Comparison of ENCODE assay signal across 16 cellular contexts in genomic region chr6:115932481-115932880, GRCh38.
A peak's percentile ranks its signal among the peaks of the same experiment; 100 is the strongest.
DNase-seq lines count a peak whose midpoint lies in the region; ATAC-seq and TF ChIP-seq lines count a peak whose summit lies in the region.
"Had no signal": no experiment of that assay in that cellular context is flagged by ENCODE, and none has a peak within 500 bp of the region (broad histone marks: within the 10 kb centered on the region; RNA-seq: fewer than 3 reads in every experiment).

No MANE protein-coding gene starts in this region.

- H3K36me3 Mint-ChIP-seq in glutamatergic neuron (ENCODE audit: unreplicated experiment) = no peaks in the 10 kb centered on the region
- H3K36me3 Mint-ChIP-seq: CD8-positive, alpha-beta memory T cell; IgD-negative memory B cell had no signal

- H3K9me3 Mint-ChIP-seq in glutamatergic neuron (ENCODE audit: unreplicated experiment) = no peaks in the 10 kb centered on the region
- H3K9me3 Mint-ChIP-seq: activated naive CD8-positive, alpha-beta T cell treated with anti-CD3 and anti-CD28 coated beads, Interleukin-2, amount 50 U/mL, for 24 hours; IgD-negative memory B cell had no signal

- H3K4me3 Mint-ChIP-seq in glutamatergic neuron (ENCODE audit: unreplicated experiment) = no peak overlapping the region
- H3K4me3 Mint-ChIP-seq: activated CD8-positive, alpha-beta T cell treated with anti-CD3 and anti-CD28 coated beads, Interleukin-2, amount 10 ng/mL, durations not matched to agents 7 days and 5 days; activated naive CD8-positive, alpha-beta T cell treated with anti-CD3 and anti-CD28 coated beads, Interleukin-2, amount 50 U/mL, for 24 hours; CD8-positive, alpha-beta memory T cell; IgD-negative memory B cell had no signal

- H3K27me3 Mint-ChIP-seq in glutamatergic neuron (ENCODE audit: unreplicated experiment) = no peaks in the 10 kb centered on the region
- H3K27me3 Mint-ChIP-seq: activated naive CD8-positive, alpha-beta T cell treated with anti-CD3 and anti-CD28 coated beads, Interleukin-2, amount 50 U/mL, for 24 hours; IgD-negative memory B cell had no signal

- intact Hi-C loops in Right ventricle myocardium superior (cut with DNase I) = no loop called here

- ATAC-seq in GM18858 (IDR thresholded peaks at IDR 0.05; ENCODE audit: unreplicated experiment) (peak; percentile 63), HG02840 (IDR thresholded peaks at IDR 0.05; ENCODE audit: low FRiP score, unreplicated experiment) (peak; percentile 60), Right ventricle myocardium superior (ENCODE audit: poor library complexity) (no peak)
- ATAC-seq: activated CD8-positive, alpha-beta T cell treated with anti-CD3 and anti-CD28 coated beads, Interleukin-2, amount 10 ng/mL, durations not matched to agents 7 days and 5 days; activated naive CD8-positive, alpha-beta T cell treated with anti-CD3 and anti-CD28 coated beads, Interleukin-2, amount 50 U/mL, for 24 hours had no signal

- DNase-seq in NCI-H69 (lab: John Stamatoyannopoulos, UW) = peak; percentile 93
- peak; percentile 71 for DNase-seq in iris pigment epithelial cell (ENCODE audit: low read depth)
- no peak for DNase-seq in HuH-7 (ENCODE audit: low spot score)
- DNase-seq in amniotic stem cell (lab: John Stamatoyannopoulos, UW) = no peak
- no peak for DNase-seq in Right ventricle myocardium superior
- no peak for DNase-seq in glutamatergic neuron
- DNase-seq: activated CD8-positive, alpha-beta T cell treated with anti-CD3 and anti-CD28 coated beads, Interleukin-2, amount 10 ng/mL, durations not matched to agents 7 days and 5 days; activated naive CD8-positive, alpha-beta T cell treated with anti-CD3 and anti-CD28 coated beads, Interleukin-2, amount 50 U/mL, for 24 hours; CD8-positive, alpha-beta memory T cell; erythroblast; NCI-H2227 treated with DMSO at 0.1 percent for 48 hours; occipital lobe; transverse colon had no signal

- no peak for TF ChIP-seq CTCF in glutamatergic neuron (IDR thresholded peaks at IDR 0.05; ENCODE audit: partially characterized antibody, unreplicated experiment)

- H3K4me1 Mint-ChIP-seq in glutamatergic neuron (ENCODE audit: low read depth, unreplicated experiment) = no peaks in the 10 kb centered on the region
- H3K4me1 Mint-ChIP-seq: activated naive CD8-positive, alpha-beta T cell treated with anti-CD3 and anti-CD28 coated beads, Interleukin-2, amount 50 U/mL, for 24 hours; CD8-positive, alpha-beta memory T cell; IgD-negative memory B cell had no signal

- H3K27ac Mint-ChIP-seq in glutamatergic neuron (ENCODE audit: unreplicated experiment) = no peak overlapping the region
- H3K27ac Mint-ChIP-seq: activated CD8-positive, alpha-beta T cell treated with anti-CD3 and anti-CD28 coated beads, Interleukin-2, amount 10 ng/mL, durations not matched to agents 7 days and 5 days; activated naive CD8-positive, alpha-beta T cell treated with anti-CD3 and anti-CD28 coated beads, Interleukin-2, amount 50 U/mL, for 24 hours; CD8-positive, alpha-beta memory T cell; IgD-negative memory B cell had no signal

Comparison
In these comparisons a context has a peak if more than half of its experiments do, and no peak if none do; other contexts are left out.
1. DNase-seq: peak in NCI-H69 (single experiment) and iris pigment epithelial cell (single experiment); none in HuH-7 (single experiment), amniotic stem cell (single experiment), Right ventricle myocardium superior (single experiment) and glutamatergic neuron (single experiment).